Comparison of ENCODE assay signal across 23 cellular contexts in genomic region chr9:131473198-131473885, GRCh38. TPM values are rescaled to one million over a fixed set of nuclear protein-coding genes. Genes with fewer than 3 reads are reported as not detected.
DNase-seq lines count a peak whose midpoint lies in the region; ATAC-seq and TF ChIP-seq lines count a peak whose summit lies in the region.
"Had no signal": no experiment of that assay in that cellular context is flagged by ENCODE, and none has a peak within 500 bp of the region (broad histone marks: within the 10 kb centered on the region; RNA-seq: fewer than 3 reads in every experiment).

No MANE protein-coding gene starts in this region.

- H3K27me3 ChIP-seq in right lobe of liver (no peaks in the 10 kb centered on the region), spleen (replicated peaks in 1 of 7) (no peaks in the 10 kb centered on the region)

- peaks cover 14% of the 10 kb centered on the region for H3K36me3 Mint-ChIP-seq in T-helper 17 cell (ENCODE audit: low read depth)

- peak overlapping the region; percentile 37 for H3K27ac Mint-ChIP-seq in T-helper 17 cell
- H3K27ac Mint-ChIP-seq: activated T-helper 2 cell treated with anti-CD3 and anti-CD28 coated beads, Interferon-gamma antibody, Interleukin-2, Interleukin-4, amounts not matched to agents 10 μg/mL and 5 μg/mL and 100 μg/mL, durations not matched to agents 14 hours and 24 hours and 36 hours; T-helper 2 cell treated with Interferon-gamma antibody and Interleukin-4, amounts not matched to agents 5 μg/mL and 100 μg/mL, for 36 hours had no signal

- ATAC-seq in T-helper 17 cell = no peak
- ATAC-seq in right lobe of liver = peak in 3 of 4 donors; percentile 31 to 58 (median 55)
- ATAC-seq in GM19035 (IDR thresholded peaks at IDR 0.05; ENCODE audit: unreplicated experiment) = no peak
- ATAC-seq in GM18858 (IDR thresholded peaks at IDR 0.05; ENCODE audit: unreplicated experiment) = no peak
- ATAC-seq: Panc1 had no signal

- H3K36me3 ChIP-seq in right lobe of liver (peaks cover 5 to 96% (median 58%) of the 10 kb centered on the region in 4 donors), spleen (peaks cover 2 to 100% (median 100%) of the 10 kb centered on the region in 6 donors)

- TF ChIP-seq CTCF in right lobe of liver (IDR thresholded peaks at IDR 0.05) = no peak
- no peak for TF ChIP-seq CTCF in spleen (IDR thresholded peaks at IDR 0.05 in 8 of 11, conservative IDR thresholded peaks at IDR 0.05 in 3 of 11)

- H3K4me1 Mint-ChIP-seq in T-helper 17 cell = peaks cover 4% of the 10 kb centered on the region

- TF ChIP-seq POLR2A in right lobe of liver (IDR thresholded peaks at IDR 0.05) (no peak), spleen (IDR thresholded peaks at IDR 0.05) (no peak)

- DNase-seq in activated effector memory CD4-positive, alpha-beta T cell treated with anti-CD3 and anti-CD28 coated beads, Interleukin-2, amount 50 U/mL, for 16 hours = peak; percentile 53
- DNase-seq in activated effector memory CD4-positive, alpha-beta T cell treated with Interleukin-2 at 50 U/mL for 16 hours = no peak
- no peak for DNase-seq in T-helper 17 cell
- DNase-seq in right lobe of liver = peak in 2 of 3 donors; percentile 19 to 35
- peak; percentile 37 for DNase-seq in spleen
- no peak for DNase-seq in stimulated activated CD4-positive, alpha-beta T cell treated with anti-CD3 and anti-CD28 coated beads, Interleukin-12 subunit alpha, Interleukin-12 subunit beta, amount 100 ng/mL, for 4 hours
- DNase-seq: ACHN; activated CD4-positive, CD25-positive, alpha-beta regulatory T cell; activated CD8-positive, alpha-beta memory T cell treated with anti-CD3 and anti-CD28 coated beads for 24 hours; C1 segment of cervical spinal cord; central memory CD4-positive, alpha-beta T cell; DMS 273 treated with DMSO at 0.1 percent for 48 hours; IMR-90; kidney glomerular epithelial cell; NCI-H1417; NK-92 treated with Interleukin-12 subunit alpha and Interleukin-12 subunit beta, amount 100 ng/mL, for 24 hours; retina; stimulated activated CD4-positive, alpha-beta T cell treated with anti-CD3 and anti-CD28 coated beads, Interleukin-15, amount 100 ng/mL, for 24 hours had no signal

- WGBS in right lobe of liver (ENCODE audit: insufficient coverage, low coverage, low lambda C conversion rate, missing lambda C conversion rate) = 90% methylated on average over 5 of the region's 9 CpGs
- WGBS in spleen, 5 donors = 95 to 100% (median 96%) methylated on average over 9 of the region's 9 CpGs

- intact Hi-C loops in right lobe of liver (cut with DNase I) (loop anchor here in 1 of 2 donors (10.0 kb wide), 1 partner anchor 119 kb away; no protein-coding TSS in a partner anchor), spleen (cut with DNase I; ENCODE audit: low total_unique reads) (no loop called here)

- H3K27ac ChIP-seq in right lobe of liver (no peak overlapping the region), spleen (no peak overlapping the region)

- H3K4me1 ChIP-seq in right lobe of liver (peaks cover 0 to 7% (median 0%) of the 10 kb centered on the region in 4 donors), spleen (no peaks in the 10 kb centered on the region)

- H3K27me3 Mint-ChIP-seq in T-helper 17 cell = no peaks in the 10 kb centered on the region

- no peak overlapping the region for H3K4me3 Mint-ChIP-seq in T-helper 17 cell
- H3K4me3 Mint-ChIP-seq: T-helper 2 cell treated with Interferon-gamma antibody and Interleukin-4, amounts not matched to agents 5 μg/mL and 100 μg/mL, for 36 hours had no signal

- H3K4me3 ChIP-seq in right lobe of liver = no peak overlapping the region
- H3K4me3 ChIP-seq in spleen = no peak overlapping the region

- H3K9me3 ChIP-seq in T-helper 17 cell (ENCODE audit: control insufficient read depth, low read length, poor library complexity, severe bottlenecking) = no peaks in the 10 kb centered on the region
- no peaks in the 10 kb centered on the region for H3K9me3 ChIP-seq in right lobe of liver
- H3K9me3 ChIP-seq in spleen = peaks cover 0 to 3% (median 0%) of the 10 kb centered on the region in 8 donors

RNA-seq across cellular contexts. Expression of gene POMT1, which starts 29.4 kb away (rescaled TPM):
- 10 to 100 TPM; 50.0 to 54.0 TPM for total RNA-seq in T-helper 17 cell
- total RNA-seq in right lobe of liver = 10 to 100 TPM; 14.3 to 17.7 (median 15.7) TPM
- total RNA-seq in spleen = 10 to 100 TPM; 24.5 to 45.8 (median 30.0) TPM
- polyA plus RNA-seq in spleen = 10 to 100 TPM; 20.4 to 66.5 (median 47.5) TPM

RNA-seq across cellular contexts. Expression of gene UCK1, which starts 57.7 kb away (rescaled TPM):
- 10 to 100 TPM; 16.6 to 21.4 TPM for total RNA-seq in T-helper 17 cell
- 10 to 100 TPM; 18.4 to 32.1 (median 27.8) TPM for total RNA-seq in right lobe of liver
- total RNA-seq in spleen = 10 to 100 TPM; 20.3 to 32.9 (median 25.0) TPM
- 10 to 100 TPM; 21.1 to 24.2 (median 21.5) TPM for polyA plus RNA-seq in spleen

Comparison
In these comparisons a context has a peak if more than half of its experiments do, and no peak if none do; other contexts are left out.
1. DNase-seq: peak in activated effector memory CD4-positive, alpha-beta T cell treated with anti-CD3 and anti-CD28 coated beads, Interleukin-2, amount 50 U/mL, for 16 hours (single experiment), right lobe of liver (2 of 3) and spleen (single experiment); none in activated effector memory CD4-positive, alpha-beta T cell treated with Interleukin-2 at 50 U/mL for 16 hours (single experiment), T-helper 17 cell (0 of 3) and stimulated activated CD4-positive, alpha-beta T cell treated with anti-CD3 and anti-CD28 coated beads, Interleukin-12 subunit alpha, Interleukin-12 subunit beta, amount 100 ng/mL, for 4 hours (single experiment).
2. ATAC-seq: peak in right lobe of liver (3 of 4); none in T-helper 17 cell (single experiment), GM19035 (single experiment) and GM18858 (single experiment).